8 cellular contexts compared by ENCODE assay signal in the genomic region with DNA sequence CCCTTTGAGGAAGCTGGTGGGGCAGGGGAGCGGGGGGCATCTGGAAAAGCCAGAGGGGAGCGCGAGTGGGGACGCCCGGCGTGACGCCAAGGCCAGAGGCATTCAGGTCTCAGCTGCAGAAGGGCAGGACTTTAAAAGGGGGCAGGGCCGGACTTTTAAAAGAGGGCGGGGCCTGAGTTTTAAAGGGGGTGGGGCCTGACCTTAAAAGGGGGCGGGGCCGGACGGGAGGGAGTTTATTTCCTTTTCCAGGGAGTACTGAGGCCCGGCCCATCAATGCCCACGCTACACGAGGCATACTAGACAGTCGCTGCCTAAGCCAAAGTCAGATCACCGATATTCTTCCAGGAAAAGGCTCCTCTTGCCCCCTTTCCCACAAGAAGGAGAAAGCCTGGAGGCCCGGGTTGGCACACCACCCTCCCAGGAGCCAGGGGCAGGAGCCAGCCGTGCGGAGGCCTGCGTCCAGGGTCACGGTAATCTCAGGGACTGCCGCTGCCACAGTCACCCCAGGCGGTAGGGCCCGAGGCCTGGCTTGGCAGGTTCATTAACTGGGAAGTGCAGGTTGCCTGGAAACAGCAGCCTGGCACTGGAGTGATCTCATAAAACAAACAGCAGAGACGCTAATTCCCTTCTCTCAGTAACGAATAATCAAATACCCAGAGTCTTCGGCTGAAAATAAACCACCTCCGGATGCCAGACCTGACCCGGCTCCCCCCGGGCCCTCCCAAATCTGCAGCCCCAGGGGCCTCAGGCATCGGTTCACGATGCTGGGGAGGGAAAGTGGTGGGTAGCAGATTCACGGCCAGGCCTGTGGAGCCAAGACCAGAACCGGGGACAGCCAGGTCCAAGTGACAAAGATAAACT.
DNase-seq lines count a peak whose midpoint lies in the region; TF ChIP-seq lines count a peak whose summit lies in the region.

No MANE protein-coding gene starts in this region.

- in situ Hi-C loops in astrocyte of the spinal cord (cut with HindIII; ENCODE audit: low sequenced_read_pairs): no loop called here

- H3K4me3 ChIP-seq in astrocyte of the spinal cord (ENCODE audit: low read depth, low read length): no peak overlapping the region

- DNase-seq in CD1c-positive myeloid dendritic cell (ENCODE audit: extremely low spot score) (peak; percentile 32), NCI-H1694 (lab: John Stamatoyannopoulos, UW) (peak; percentile 77), astrocyte of the spinal cord (ENCODE audit: low read depth, low spot score) (peak; percentile 59), kidney glomerular epithelial cell (lab: John Stamatoyannopoulos, UW) (peak; percentile 88), stromal cell of bone marrow (ENCODE audit: low read depth) (peak; percentile 34), UCSD-AML1 (lab: John Stamatoyannopoulos, UW; ENCODE audit: unreplicated experiment) (no peak)
- DNase-seq in stimulated activated CD4-positive, alpha-beta T cell treated with anti-CD3 and anti-CD28 coated beads, Interleukin-4, amount 100 ng/mL, for 1 hour: no peak
- no peak for DNase-seq in activated CD4-positive, alpha-beta T cell treated with anti-CD3 and anti-CD28 coated beads for 1 hour

- TF ChIP-seq CTCF in astrocyte of the spinal cord (IDR thresholded peaks at IDR 0.05; ENCODE audit: low read depth, low read length): no peak

Comparison
In these comparisons a context has a peak if more than half of its experiments do, and no peak if none do; other contexts are left out.
1. DNase-seq: peak in CD1c-positive myeloid dendritic cell (single experiment), NCI-H1694 (single experiment), astrocyte of the spinal cord (single experiment), kidney glomerular epithelial cell (single experiment) and stromal cell of bone marrow (single experiment); none in UCSD-AML1 (single experiment), stimulated activated CD4-positive, alpha-beta T cell treated with anti-CD3 and anti-CD28 coated beads, Interleukin-4, amount 100 ng/mL, for 1 hour (single experiment) and activated CD4-positive, alpha-beta T cell treated with anti-CD3 and anti-CD28 coated beads for 1 hour (single experiment).